ENCODE assay signal across 8 cellular contexts in the genomic region with DNA sequence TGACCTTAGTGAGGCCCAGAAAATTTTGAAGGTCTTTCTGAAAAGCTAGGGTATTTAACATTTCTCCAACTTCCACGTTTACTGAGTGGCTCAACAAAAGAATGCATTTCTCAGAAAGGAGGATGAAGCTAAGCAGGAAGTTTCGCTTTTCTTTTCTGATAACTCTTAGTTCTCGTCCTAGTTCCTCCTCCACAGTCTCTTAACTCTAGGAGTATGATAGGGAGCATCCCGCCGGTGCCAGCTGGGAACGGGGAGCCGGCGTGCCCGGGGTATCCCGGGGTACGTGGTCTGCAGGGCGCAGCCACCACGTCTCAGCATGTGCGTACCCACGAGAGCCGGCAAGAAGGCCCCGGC. TPM values are rescaled to one million over a fixed set of nuclear protein-coding genes. Genes with fewer than 3 reads are reported as not detected.
DNase-seq lines count a peak whose midpoint lies in the region; ATAC-seq and TF ChIP-seq lines count a peak whose summit lies in the region.

No MANE protein-coding gene starts in this region.

- intact Hi-C loops in IMR-90 (cut with micrococcal nuclease), result loop anchor here (10.0 kb wide), 1 partner anchor 1528 kb away; no protein-coding TSS in a partner anchor
- intact Hi-C loops in mucosa of descending colon (cut with DNase I, micrococcal nuclease), result no loop called here

- no peak for TF ChIP-seq POLR2A in IMR-90 (IDR thresholded peaks at IDR 0.05; ENCODE audit: low read depth, low read length)

- peak overlapping the region; percentile 89 for H3K56ac ChIP-seq in IMR-90 (ENCODE audit: extremely low read depth, insufficient read depth, low read length)

- peaks cover 11 to 51% of the 10 kb centered on the region in 2 experiments for H3K79me1 ChIP-seq in IMR-90 (ENCODE audit: low read depth in 1 of 2, low read length in 2 of 2)

- ATAC-seq in GM21447 (IDR thresholded peaks at IDR 0.05; ENCODE audit: unreplicated experiment) (peak; percentile 10), IMR-90 (ENCODE audit: low read depth) (peak; percentile 49), mucosa of descending colon (peak; percentile 6)

- H3K4me1 ChIP-seq in IMR-90 (ENCODE audit: control insufficient read depth, insufficient read depth, low read length) (peaks cover 5% of the 10 kb centered on the region; the same call in 1 of the 2 replicates), mucosa of descending colon (ENCODE audit: low read depth) (peaks cover 34% of the 10 kb centered on the region)

- peak overlapping the region; percentile 91 for H3K14ac ChIP-seq in IMR-90 (replicated peaks; ENCODE audit: low read depth, low read length)

- peak overlapping the region; percentile 98 for H3K4me3 Mint-ChIP-seq in chondrocyte (ENCODE audit: unreplicated experiment)

- no peak overlapping the region for H2BK15ac ChIP-seq in IMR-90 (ENCODE audit: low read depth, low read length)

- peak overlapping the region; percentile 77 for H3K4ac ChIP-seq in IMR-90 (ENCODE audit: low read depth, low read length)

- peak overlapping the region; percentile 97 for H3K27ac Mint-ChIP-seq in chondrocyte (ENCODE audit: unreplicated experiment)

- H2BK120ac ChIP-seq in IMR-90 (ENCODE audit: low read depth, low read length), result peak overlapping the region; percentile 60; the same call in 1 of the 2 replicates

- H4K20me1 ChIP-seq in IMR-90 (ENCODE audit: insufficient read depth, low read length), result peaks cover 46% of the 10 kb centered on the region

- peak overlapping the region; percentile 94 for H3K4me2 ChIP-seq in IMR-90 (ENCODE audit: low read depth, low read length)

- no peak overlapping the region for H2BK20ac ChIP-seq in IMR-90 (ENCODE audit: low read depth, low read length)

- 0 out of 2 replicates have a peak overlapping the region, but pooled peaks have one; percentile 35 for H2AK5ac ChIP-seq in IMR-90 (ENCODE audit: low read depth, low read length)

- peak overlapping the region; percentile 88 for H3K9ac ChIP-seq in IMR-90 (ENCODE audit: low read depth, low read length)

- H3K36me3 ChIP-seq in IMR-90 (ENCODE audit: control insufficient read depth, insufficient read depth, low read length) (peaks cover 9% of the 10 kb centered on the region), mucosa of descending colon (ENCODE audit: low read depth) (no peaks in the 10 kb centered on the region)

- peak overlapping the region; percentile 36; the same call in 1 of the 2 replicates for H3K18ac ChIP-seq in IMR-90 (ENCODE audit: low read depth, low read length)

- peak overlapping the region; percentile 82 to 90 for H4K8ac ChIP-seq in IMR-90 (ENCODE audit: low read depth in 2 of 2, low read length in 2 of 2)

- dilution Hi-C loops in IMR-90 (cut with HindIII; ENCODE audit: low sequenced_read_pairs, unreplicated experiment), result no loop called here

- POLR2A ChIA-PET in IMR-90 (lab: Charles Lee; ENCODE audit: unreplicated experiment), result interaction anchor here (0.5 to 1.1 kb wide), 3 partner anchors 41 to 96 kb away, joined by 3 to 9 read pairs (median 4); no protein-coding TSS in a partner anchor

- H3K27me3 Mint-ChIP-seq in chondrocyte (ENCODE audit: low read depth), result no peaks in the 10 kb centered on the region

- H3K27me3 ChIP-seq in IMR-90 (ENCODE audit: control insufficient read depth, insufficient read depth, low read length), result no peaks in the 10 kb centered on the region

- H4K5ac ChIP-seq in IMR-90 (ENCODE audit: low read depth, low read length), result peak overlapping the region; percentile 85

- no peak for TF ChIP-seq RAD21 in IMR-90 (IDR thresholded peaks at IDR 0.05; ENCODE audit: low read length)

- CTCF ChIA-PET in IMR-90 (lab: Yijun Ruan, JAX), result interaction anchor here (0.6 to 1.5 kb wide), 2 partner anchors 117 to 130 kb away, joined by 3 read pairs; no protein-coding TSS in a partner anchor

- WGBS in IMR-90 (ENCODE audit: extremely low coverage in 2 of 2, insufficient read length in 1 of 2), 2 experiments, result 5% methylated on average over 8 of the region's 17 CpGs; no CpG with 5 or more reads in 1 of the 2 experiments

- H3K27ac ChIP-seq in IMR-90 (ENCODE audit: insufficient read depth, low read length), result peak overlapping the region; percentile 85

- peak overlapping the region; percentile 85 for H3K4me3 ChIP-seq in IMR-90 (ENCODE audit: insufficient read depth, low read depth, low read length)
- H3K4me3 ChIP-seq in mucosa of descending colon, result peak overlapping the region; percentile 99

- H3K4me1 Mint-ChIP-seq in chondrocyte (ENCODE audit: low read depth), result peaks cover 50% of the 10 kb centered on the region

- H4K91ac ChIP-seq in IMR-90 (ENCODE audit: insufficient read depth, low read depth, low read length), result peak overlapping the region; percentile 81

- H3K9me3 ChIP-seq in IMR-90 (ENCODE audit: control insufficient read depth, insufficient read depth, low read length) (no peaks in the 10 kb centered on the region), mucosa of descending colon (no peaks in the 10 kb centered on the region)

- peak overlapping the region; percentile 92 for H2AFZ ChIP-seq in IMR-90 (replicated peaks; ENCODE audit: low read length, poor library complexity)

- DNase-seq in CD1c-positive myeloid dendritic cell (ENCODE audit: extremely low spot score) (peak; percentile 20), IMR-90 (no peak), chondrocyte (ENCODE audit: low spot score) (no peak), mucosa of descending colon (no peak), T1000 (lab: John Stamatoyannopoulos, UW) (no peak), NCI-H526 treated with DMSO at 0.1 percent for 48 hours (lab: John Stamatoyannopoulos, UW) (no peak), mucosa of gallbladder (ENCODE audit: low spot score) (no peak)

- H3K9me3 Mint-ChIP-seq in chondrocyte (ENCODE audit: low read depth), result no peaks in the 10 kb centered on the region

- peak overlapping the region; percentile 90 for H2AK9ac ChIP-seq in IMR-90 (replicated peaks; ENCODE audit: low read depth, low read length, poor library complexity)

- in situ Hi-C loops in IMR-90 (cut with MboI; ENCODE audit: low sequenced_read_pairs), result loop anchor here (10.0 kb wide), 1 partner anchor 118 kb away; no protein-coding TSS in a partner anchor

- peak overlapping the region; percentile 65 for H3K23ac ChIP-seq in IMR-90 (ENCODE audit: low read depth, low read length)

- TF ChIP-seq CTCF in IMR-90 (conservative IDR thresholded peaks at IDR 0.05; ENCODE audit: low read depth, low read length), result no peak
- TF ChIP-seq CTCF in chondrocyte (IDR thresholded peaks at IDR 0.05), result no peak
- no peak for TF ChIP-seq CTCF in mucosa of descending colon (IDR thresholded peaks at IDR 0.05)

- H3K9me1 ChIP-seq in IMR-90 (ENCODE audit: insufficient read depth, low read length), result peaks cover 8% of the 10 kb centered on the region; the same call in 1 of the 2 replicates

- peak overlapping the region; percentile 42 for H2BK5ac ChIP-seq in IMR-90 (ENCODE audit: low read depth, low read length, poor library complexity, severe bottlenecking)

- BruUV-seq in IMR-90 (replicated peaks; lab: Mats Ljungman, UMichigan), result TSS peak; percentile 39

- peaks cover 3% of the 10 kb centered on the region for H3K36me3 Mint-ChIP-seq in chondrocyte (ENCODE audit: low read depth)

TF ChIP-seq in IMR-90, 13 proteins besides CTCF, POLR2A, EP300 and RAD21 (continues in another document):
- TF ChIP-seq USF2 (IDR thresholded peaks at IDR 0.05; ENCODE audit: low read depth, low read length), result no peak
- TF ChIP-seq SMC3 (IDR thresholded peaks at IDR 0.05; ENCODE audit: low read depth, low read length), result no peak
- no peak for TF ChIP-seq RFX5 (IDR thresholded peaks at IDR 0.05; ENCODE audit: low read depth, low read length)
- peak; percentile 93; the same call in 1 of the 2 replicates for TF ChIP-seq MXI1 (IDR thresholded peaks at IDR 0.05; ENCODE audit: borderline replicate concordance, low read depth, low read length)

RNA-seq across cellular contexts. Expression of gene KARS1, which starts 0.3 kb away (rescaled TPM):
- 228 and 229 TPM in 2 replicates for total RNA-seq in IMR-90 (2012; rRNA removed)
- polyA plus RNA-seq in IMR-90 (2012; rRNA removed), result 111 and 122 TPM in 2 replicates
- polyA plus RNA-seq in IMR-90 (2012; cell fraction: cytosol; rRNA removed), result 35.8 and 53.7 TPM in 2 replicates
- polyA plus RNA-seq in IMR-90 (2012; cell fraction: nucleus; rRNA removed; ENCODE audit: low replicate concordance), result 16.1 and 76.9 TPM in 2 replicates
- 93.2 to 98.1 TPM (median 93.3 TPM) in 3 replicates for total RNA-seq in chondrocyte
- 100 to 1,000 TPM in 2 of 3 donors, 10 to 100 TPM in 1; 94.3 to 108 (median 103) TPM for total RNA-seq in mucosa of descending colon
- 80.6 TPM for total RNA-seq in mucosa of gallbladder

RNA-seq across cellular contexts. Expression of gene TERF2IP, which starts 0.5 kb away (rescaled TPM):
- total RNA-seq in IMR-90 (2012; rRNA removed) (15.4 and 25.6 TPM in 2 replicates), chondrocyte (60.3 to 62.8 TPM (median 61.2 TPM) in 3 replicates), mucosa of descending colon (10 to 100 TPM; 26.0 to 49.6 (median 27.7) TPM), mucosa of gallbladder (62.2 TPM)
- polyA plus RNA-seq in IMR-90 (2012; rRNA removed), result 32.5 and 35.2 TPM in 2 replicates
- polyA plus RNA-seq in IMR-90 (2012; cell fraction: cytosol; rRNA removed), result 24.6 and 30.8 TPM in 2 replicates
- 19.4 and 22.6 TPM in 2 replicates for polyA plus RNA-seq in IMR-90 (2012; cell fraction: nucleus; rRNA removed; ENCODE audit: low replicate concordance)

RNA-seq across cellular contexts. Expression of gene ADAT1, which starts 24.0 kb away (rescaled TPM):
- 36.7 and 52.9 TPM in 2 replicates for total RNA-seq in IMR-90 (2012; rRNA removed)
- polyA plus RNA-seq in IMR-90 (2012; rRNA removed), result 22.7 and 23.4 TPM in 2 replicates
- polyA plus RNA-seq in IMR-90 (2012; cell fraction: cytosol; rRNA removed), result 8.5 and 15.4 TPM in 2 replicates
- polyA plus RNA-seq in IMR-90 (2012; cell fraction: nucleus; rRNA removed; ENCODE audit: low replicate concordance), result 10.6 and 36.6 TPM in 2 replicates
- 47.1 to 72.5 TPM (median 49.3 TPM) in 3 replicates for total RNA-seq in chondrocyte
- 10 to 100 TPM; 33.0 to 38.1 (median 35.8) TPM for total RNA-seq in mucosa of descending colon
- total RNA-seq in mucosa of gallbladder, result 57.2 TPM

RNA-seq across cellular contexts. Expression of gene CPHXL2, which starts 29.7 kb away (rescaled TPM):
- total RNA-seq in IMR-90 (2012; rRNA removed), result not detected in 2 replicates
- polyA plus RNA-seq in IMR-90 (2012; rRNA removed), result not detected in 2 replicates
- polyA plus RNA-seq in IMR-90 (2012; cell fraction: cytosol; rRNA removed), result not detected in 2 replicates
- polyA plus RNA-seq in IMR-90 (2012; cell fraction: nucleus; rRNA removed; ENCODE audit: low replicate concordance), result not detected in 2 replicates
- total RNA-seq in chondrocyte, result not detected in 3 replicates
- total RNA-seq in mucosa of descending colon, result not detected
- total RNA-seq in mucosa of gallbladder, result not detected

RNA-seq across cellular contexts. Expression of gene DUXB, which starts 54.1 kb away (rescaled TPM):
- not detected in 2 replicates for total RNA-seq in IMR-90 (2012; rRNA removed)
- not detected in 2 replicates for polyA plus RNA-seq in IMR-90 (2012; rRNA removed)
- polyA plus RNA-seq in IMR-90 (2012; cell fraction: cytosol; rRNA removed), result not detected in 2 replicates
- not detected in 2 replicates for polyA plus RNA-seq in IMR-90 (2012; cell fraction: nucleus; rRNA removed; ENCODE audit: low replicate concordance)
- not detected in 3 replicates for total RNA-seq in chondrocyte
- total RNA-seq in mucosa of descending colon, result not detected
- not detected for total RNA-seq in mucosa of gallbladder
